Comparison of ENCODE assay signal across 11 cellular contexts in genomic region chr2:46644690-46645385, GRCh38. TPM values are rescaled to one million over a fixed set of nuclear protein-coding genes. Genes with fewer than 3 reads are reported as not detected.
DNase-seq lines count a peak whose midpoint lies in the region; TF ChIP-seq lines count a peak whose summit lies in the region.
"Had no signal": no experiment of that assay in that cellular context is flagged by ENCODE, and none has a peak within 500 bp of the region (broad histone marks: within the 10 kb centered on the region; RNA-seq: fewer than 3 reads in every experiment).

No MANE protein-coding gene starts in this region.

- no peak overlapping the region for H3K4me3 ChIP-seq in skeletal muscle satellite cell (ENCODE audit: low read length)
- H3K4me3 ChIP-seq: right lobe of liver had no signal

- DNase-seq in EH (ENCODE audit: low read depth) (peak; percentile 85), NCI-H510A (lab: John Stamatoyannopoulos, UW) (peak; percentile 13), dermis blood vessel endothelial cell (peak; percentile 53), erythroblast (lab: John Stamatoyannopoulos, UW) (no peak), HuH-7.5 (ENCODE audit: low spot score) (no peak), SK-N-DZ (ENCODE audit: low spot score) (no peak), HuH-7 (ENCODE audit: low spot score) (no peak)
- DNase-seq: Karpas-422, right lobe of liver, T-helper 2 cell had no signal

- no peak for TF ChIP-seq POLR2A in erythroblast (IDR thresholded peaks at IDR 0.05; ENCODE audit: low read length)

- H3K9me3 ChIP-seq in skeletal muscle satellite cell (replicated peaks; ENCODE audit: low read length) = no peaks in the 10 kb centered on the region
- H3K9me3 ChIP-seq: right lobe of liver had no signal

- H3K27me3 ChIP-seq in skeletal muscle satellite cell (ENCODE audit: control insufficient read depth, insufficient read depth, low read length) = no peaks in the 10 kb centered on the region
- H3K27me3 ChIP-seq: right lobe of liver had no signal

- peaks cover 28% of the 10 kb centered on the region for H3K4me1 ChIP-seq in skeletal muscle satellite cell (ENCODE audit: control insufficient read depth, insufficient read depth, low read length)

- H3K36me3 ChIP-seq in skeletal muscle satellite cell (ENCODE audit: insufficient read depth, low read length) = peaks cover 5% of the 10 kb centered on the region
- H3K36me3 ChIP-seq: right lobe of liver had no signal

- H3K4me2 ChIP-seq in skeletal muscle satellite cell (ENCODE audit: low read length) = peak overlapping the region; percentile 19

- peak overlapping the region; percentile 58 for H3K9ac ChIP-seq in skeletal muscle satellite cell (ENCODE audit: low read depth, low read length)

RNA-seq across cellular contexts. Expression of gene CRIPT, which starts 27.8 kb away (rescaled TPM):
- 14.3 and 21.8 TPM in 2 replicates for total RNA-seq in dermis blood vessel endothelial cell
- 19.0 and 21.0 TPM in 2 replicates for total RNA-seq in skeletal muscle satellite cell (2012; rRNA removed)
- polyA plus RNA-seq in SK-N-DZ (2014; cell fraction: cytosol; rRNA removed) = 21.3 and 25.9 TPM in 2 replicates
- 13.5 and 15.0 TPM in 2 replicates for polyA plus RNA-seq in SK-N-DZ (2014; cell fraction: nucleus; rRNA removed)

RNA-seq across cellular contexts. Expression of gene PIGF, which starts 28.0 kb away (rescaled TPM):
- 20.3 and 21.1 TPM in 2 replicates for total RNA-seq in dermis blood vessel endothelial cell
- 26.1 and 26.2 TPM in 2 replicates for total RNA-seq in skeletal muscle satellite cell (2012; rRNA removed)
- 25.1 and 26.8 TPM in 2 replicates for polyA plus RNA-seq in SK-N-DZ (2014; cell fraction: cytosol; rRNA removed)
- polyA plus RNA-seq in SK-N-DZ (2014; cell fraction: nucleus; rRNA removed) = 40.0 and 43.9 TPM in 2 replicates

RNA-seq across cellular contexts. Expression of gene SOCS5, which starts 54.3 kb away (rescaled TPM):
- total RNA-seq in dermis blood vessel endothelial cell = 27.4 and 29.4 TPM in 2 replicates
- 43.6 and 52.2 TPM in 2 replicates for total RNA-seq in skeletal muscle satellite cell (2012; rRNA removed)
- polyA plus RNA-seq in SK-N-DZ (2014; cell fraction: cytosol; rRNA removed) = 6.6 and 7.4 TPM in 2 replicates
- 5.5 and 5.8 TPM in 2 replicates for polyA plus RNA-seq in SK-N-DZ (2014; cell fraction: nucleus; rRNA removed)

Comparison
In these comparisons a context has a peak if more than half of its experiments do, and no peak if none do; other contexts are left out.
1. DNase-seq: peak in EH (single experiment), NCI-H510A (single experiment) and dermis blood vessel endothelial cell (single experiment); none in erythroblast (0 of 2), HuH-7.5 (single experiment), SK-N-DZ (single experiment) and HuH-7 (single experiment).